Comparison of ENCODE assay signal across 1 cellular context in the genomic region with DNA sequence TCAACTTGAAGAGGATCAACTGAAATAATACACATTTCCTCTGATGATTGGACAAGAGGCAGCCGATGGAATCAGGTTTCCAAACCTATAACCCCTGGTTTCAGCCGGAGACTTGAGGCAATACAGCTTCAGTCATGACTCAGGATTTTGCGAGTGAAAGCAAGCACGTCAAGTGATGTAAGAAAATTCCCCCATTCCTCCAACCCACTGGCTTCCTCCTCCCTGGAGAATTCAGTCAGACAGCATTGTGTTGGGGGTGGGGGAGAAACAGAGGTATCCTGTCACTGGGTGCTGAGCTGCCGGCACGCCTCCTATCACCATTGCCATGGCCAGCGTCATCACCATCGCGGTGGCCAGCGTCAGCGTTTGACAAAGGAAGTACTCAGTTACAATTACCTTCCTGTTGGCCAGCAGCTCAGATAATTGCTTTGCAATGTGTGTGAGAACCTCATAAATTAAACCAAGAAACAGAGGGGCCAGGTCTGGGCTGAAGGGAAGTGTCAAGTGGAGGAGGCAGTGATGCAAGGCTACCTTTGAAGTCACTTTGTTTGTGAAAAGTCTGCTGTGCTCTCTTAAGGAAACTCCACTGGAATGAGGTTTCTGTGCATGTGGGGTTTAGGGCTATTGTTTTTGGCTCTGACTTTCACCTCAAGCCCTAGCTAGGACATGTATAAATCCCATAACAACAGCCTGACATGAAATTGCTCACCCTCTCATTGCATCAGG.
TF ChIP-seq lines count a peak whose summit lies in the region.

No MANE protein-coding gene starts in this region.

TF ChIP-seq in HepG2, 621 proteins besides CTCF, POLR2A, EP300 and RAD21 (continued from another document and continues in another):
- TF ChIP-seq, protein P1, sequence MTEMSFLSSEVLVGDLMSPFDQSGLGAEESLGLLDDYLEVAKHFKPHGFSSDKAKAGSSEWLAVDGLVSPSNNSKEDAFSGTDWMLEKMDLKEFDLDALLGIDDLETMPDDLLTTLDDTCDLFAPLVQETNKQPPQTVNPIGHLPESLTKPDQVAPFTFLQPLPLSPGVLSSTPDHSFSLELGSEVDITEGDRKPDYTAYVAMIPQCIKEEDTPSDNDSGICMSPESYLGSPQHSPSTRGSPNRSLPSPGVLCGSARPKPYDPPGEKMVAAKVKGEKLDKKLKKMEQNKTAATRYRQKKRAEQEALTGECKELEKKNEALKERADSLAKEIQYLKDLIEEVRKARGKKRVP (CRISPR knock-in tag; IDR thresholded peaks at IDR 0.05) = peak in 1 of 2 experiments; percentile 80; a peak in 1 of 4 replicates
- TF ChIP-seq ZNF317 (CRISPR knock-in tag; IDR thresholded peaks at IDR 0.05) (no peak), ZNF558 (CRISPR knock-in tag; IDR thresholded peaks at IDR 0.05; ENCODE audit: borderline replicate concordance) (no peak), ZNF878 (CRISPR knock-in tag; IDR thresholded peaks at IDR 0.05) (0 out of 2 replicates have a peak, but pooled peaks have one; percentile 10), RBM22 (optimal IDR thresholded peaks at IDR 0.05; ENCODE audit: low read length) (no peak), ZSCAN9 (CRISPR knock-in tag; IDR thresholded peaks at IDR 0.05; ENCODE audit: borderline replicate concordance) (0 out of 2 replicates have a peak, but pooled peaks have one; percentile 9), SAP130 (CRISPR knock-in tag; IDR thresholded peaks at IDR 0.05; ENCODE audit: low read depth) (peak; percentile 63), ZKSCAN5 (CRISPR knock-in tag; IDR thresholded peaks at IDR 0.05) (no peak), CEBPG (CRISPR knock-in tag; IDR thresholded peaks at IDR 0.05) (peak; percentile 54; the same call in 1 of the 2 replicates), POLR2G (IDR thresholded peaks at IDR 0.05; ENCODE audit: low read depth, low read length) (0 out of 2 replicates have a peak, but pooled peaks have one; percentile 33), HMG20A (CRISPR knock-in tag; IDR thresholded peaks at IDR 0.05; ENCODE audit: borderline replicate concordance) (peak; percentile 32; the same call in 1 of the 2 replicates), ATF1 (CRISPR knock-in tag; IDR thresholded peaks at IDR 0.05) (0 out of 2 replicates have a peak, but pooled peaks have one; percentile 55), NCOA2 (CRISPR knock-in tag; IDR thresholded peaks at IDR 0.05) (no peak), GABPB1 (CRISPR knock-in tag; IDR thresholded peaks at IDR 0.05) (peak; percentile 31; the same call in 1 of the 2 replicates), BHLHE40 (IDR thresholded peaks at IDR 0.05; ENCODE audit: low read length) (peak; percentile 29; the same call in 1 of the 2 replicates), JUNB (CRISPR knock-in tag; IDR thresholded peaks at IDR 0.05; ENCODE audit: borderline replicate concordance) (0 out of 2 replicates have a peak, but pooled peaks have one; percentile 45), ZSCAN29 (CRISPR knock-in tag; conservative IDR thresholded peaks at IDR 0.05) (0 out of 2 replicates have a peak, but pooled peaks have one; percentile 68)
- TF ChIP-seq, protein P2, sequence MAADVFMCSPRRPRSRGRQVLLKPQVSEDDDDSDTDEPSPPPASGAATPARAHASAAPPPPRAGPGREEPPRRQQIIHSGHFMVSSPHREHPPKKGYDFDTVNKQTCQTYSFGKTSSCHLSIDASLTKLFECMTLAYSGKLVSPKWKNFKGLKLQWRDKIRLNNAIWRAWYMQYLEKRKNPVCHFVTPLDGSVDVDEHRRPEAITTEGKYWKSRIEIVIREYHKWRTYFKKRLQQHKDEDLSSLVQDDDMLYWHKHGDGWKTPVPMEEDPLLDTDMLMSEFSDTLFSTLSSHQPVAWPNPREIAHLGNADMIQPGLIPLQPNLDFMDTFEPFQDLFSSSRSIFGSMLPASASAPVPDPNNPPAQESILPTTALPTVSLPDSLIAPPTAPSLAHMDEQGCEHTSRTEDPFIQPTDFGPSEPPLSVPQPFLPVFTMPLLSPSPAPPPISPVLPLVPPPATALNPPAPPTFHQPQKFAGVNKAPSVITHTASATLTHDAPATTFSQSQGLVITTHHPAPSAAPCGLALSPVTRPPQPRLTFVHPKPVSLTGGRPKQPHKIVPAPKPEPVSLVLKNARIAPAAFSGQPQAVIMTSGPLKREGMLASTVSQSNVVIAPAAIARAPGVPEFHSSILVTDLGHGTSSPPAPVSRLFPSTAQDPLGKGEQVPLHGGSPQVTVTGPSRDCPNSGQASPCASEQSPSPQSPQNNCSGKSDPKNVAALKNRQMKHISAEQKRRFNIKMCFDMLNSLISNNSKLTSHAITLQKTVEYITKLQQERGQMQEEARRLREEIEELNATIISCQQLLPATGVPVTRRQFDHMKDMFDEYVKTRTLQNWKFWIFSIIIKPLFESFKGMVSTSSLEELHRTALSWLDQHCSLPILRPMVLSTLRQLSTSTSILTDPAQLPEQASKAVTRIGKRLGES (CRISPR knock-in tag; IDR thresholded peaks at IDR 0.05; ENCODE audit: borderline replicate concordance) = no peak
- TF ChIP-seq, protein P3, sequence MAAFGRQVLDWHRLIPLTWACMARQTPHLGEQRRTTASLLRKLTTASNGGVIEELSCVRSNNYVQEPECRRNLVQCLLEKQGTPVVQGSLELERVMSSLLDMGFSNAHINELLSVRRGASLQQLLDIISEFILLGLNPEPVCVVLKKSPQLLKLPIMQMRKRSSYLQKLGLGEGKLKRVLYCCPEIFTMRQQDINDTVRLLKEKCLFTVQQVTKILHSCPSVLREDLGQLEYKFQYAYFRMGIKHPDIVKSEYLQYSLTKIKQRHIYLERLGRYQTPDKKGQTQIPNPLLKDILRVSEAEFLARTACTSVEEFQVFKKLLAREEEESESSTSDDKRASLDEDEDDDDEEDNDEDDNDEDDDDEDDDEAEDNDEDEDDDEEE (CRISPR knock-in tag; IDR thresholded peaks at IDR 0.05) = peak; percentile 46; the same call in 1 of the 2 replicates
- TF ChIP-seq, protein P4, sequence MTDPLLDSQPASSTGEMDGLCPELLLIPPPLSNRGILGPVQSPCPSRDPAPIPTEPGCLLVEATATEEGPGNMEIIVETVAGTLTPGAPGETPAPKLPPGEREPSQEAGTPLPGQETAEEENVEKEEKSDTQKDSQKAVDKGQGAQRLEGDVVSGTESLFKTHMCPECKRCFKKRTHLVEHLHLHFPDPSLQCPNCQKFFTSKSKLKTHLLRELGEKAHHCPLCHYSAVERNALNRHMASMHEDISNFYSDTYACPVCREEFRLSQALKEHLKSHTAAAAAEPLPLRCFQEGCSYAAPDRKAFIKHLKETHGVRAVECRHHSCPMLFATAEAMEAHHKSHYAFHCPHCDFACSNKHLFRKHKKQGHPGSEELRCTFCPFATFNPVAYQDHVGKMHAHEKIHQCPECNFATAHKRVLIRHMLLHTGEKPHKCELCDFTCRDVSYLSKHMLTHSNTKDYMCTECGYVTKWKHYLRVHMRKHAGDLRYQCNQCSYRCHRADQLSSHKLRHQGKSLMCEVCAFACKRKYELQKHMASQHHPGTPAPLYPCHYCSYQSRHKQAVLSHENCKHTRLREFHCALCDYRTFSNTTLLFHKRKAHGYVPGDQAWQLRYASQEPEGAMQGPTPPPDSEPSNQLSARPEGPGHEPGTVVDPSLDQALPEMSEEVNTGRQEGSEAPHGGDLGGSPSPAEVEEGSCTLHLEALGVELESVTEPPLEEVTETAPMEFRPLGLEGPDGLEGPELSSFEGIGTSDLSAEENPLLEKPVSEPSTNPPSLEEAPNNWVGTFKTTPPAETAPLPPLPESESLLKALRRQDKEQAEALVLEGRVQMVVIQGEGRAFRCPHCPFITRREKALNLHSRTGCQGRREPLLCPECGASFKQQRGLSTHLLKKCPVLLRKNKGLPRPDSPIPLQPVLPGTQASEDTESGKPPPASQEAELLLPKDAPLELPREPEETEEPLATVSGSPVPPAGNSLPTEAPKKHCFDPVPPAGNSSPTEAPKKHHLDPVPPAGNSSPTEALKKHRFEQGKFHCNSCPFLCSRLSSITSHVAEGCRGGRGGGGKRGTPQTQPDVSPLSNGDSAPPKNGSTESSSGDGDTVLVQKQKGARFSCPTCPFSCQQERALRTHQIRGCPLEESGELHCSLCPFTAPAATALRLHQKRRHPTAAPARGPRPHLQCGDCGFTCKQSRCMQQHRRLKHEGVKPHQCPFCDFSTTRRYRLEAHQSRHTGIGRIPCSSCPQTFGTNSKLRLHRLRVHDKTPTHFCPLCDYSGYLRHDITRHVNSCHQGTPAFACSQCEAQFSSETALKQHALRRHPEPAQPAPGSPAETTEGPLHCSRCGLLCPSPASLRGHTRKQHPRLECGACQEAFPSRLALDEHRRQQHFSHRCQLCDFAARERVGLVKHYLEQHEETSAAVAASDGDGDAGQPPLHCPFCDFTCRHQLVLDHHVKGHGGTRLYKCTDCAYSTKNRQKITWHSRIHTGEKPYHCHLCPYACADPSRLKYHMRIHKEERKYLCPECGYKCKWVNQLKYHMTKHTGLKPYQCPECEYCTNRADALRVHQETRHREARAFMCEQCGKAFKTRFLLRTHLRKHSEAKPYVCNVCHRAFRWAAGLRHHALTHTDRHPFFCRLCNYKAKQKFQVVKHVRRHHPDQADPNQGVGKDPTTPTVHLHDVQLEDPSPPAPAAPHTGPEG (CRISPR knock-in tag; IDR thresholded peaks at IDR 0.05) = no peak
- TF ChIP-seq, protein P5, sequence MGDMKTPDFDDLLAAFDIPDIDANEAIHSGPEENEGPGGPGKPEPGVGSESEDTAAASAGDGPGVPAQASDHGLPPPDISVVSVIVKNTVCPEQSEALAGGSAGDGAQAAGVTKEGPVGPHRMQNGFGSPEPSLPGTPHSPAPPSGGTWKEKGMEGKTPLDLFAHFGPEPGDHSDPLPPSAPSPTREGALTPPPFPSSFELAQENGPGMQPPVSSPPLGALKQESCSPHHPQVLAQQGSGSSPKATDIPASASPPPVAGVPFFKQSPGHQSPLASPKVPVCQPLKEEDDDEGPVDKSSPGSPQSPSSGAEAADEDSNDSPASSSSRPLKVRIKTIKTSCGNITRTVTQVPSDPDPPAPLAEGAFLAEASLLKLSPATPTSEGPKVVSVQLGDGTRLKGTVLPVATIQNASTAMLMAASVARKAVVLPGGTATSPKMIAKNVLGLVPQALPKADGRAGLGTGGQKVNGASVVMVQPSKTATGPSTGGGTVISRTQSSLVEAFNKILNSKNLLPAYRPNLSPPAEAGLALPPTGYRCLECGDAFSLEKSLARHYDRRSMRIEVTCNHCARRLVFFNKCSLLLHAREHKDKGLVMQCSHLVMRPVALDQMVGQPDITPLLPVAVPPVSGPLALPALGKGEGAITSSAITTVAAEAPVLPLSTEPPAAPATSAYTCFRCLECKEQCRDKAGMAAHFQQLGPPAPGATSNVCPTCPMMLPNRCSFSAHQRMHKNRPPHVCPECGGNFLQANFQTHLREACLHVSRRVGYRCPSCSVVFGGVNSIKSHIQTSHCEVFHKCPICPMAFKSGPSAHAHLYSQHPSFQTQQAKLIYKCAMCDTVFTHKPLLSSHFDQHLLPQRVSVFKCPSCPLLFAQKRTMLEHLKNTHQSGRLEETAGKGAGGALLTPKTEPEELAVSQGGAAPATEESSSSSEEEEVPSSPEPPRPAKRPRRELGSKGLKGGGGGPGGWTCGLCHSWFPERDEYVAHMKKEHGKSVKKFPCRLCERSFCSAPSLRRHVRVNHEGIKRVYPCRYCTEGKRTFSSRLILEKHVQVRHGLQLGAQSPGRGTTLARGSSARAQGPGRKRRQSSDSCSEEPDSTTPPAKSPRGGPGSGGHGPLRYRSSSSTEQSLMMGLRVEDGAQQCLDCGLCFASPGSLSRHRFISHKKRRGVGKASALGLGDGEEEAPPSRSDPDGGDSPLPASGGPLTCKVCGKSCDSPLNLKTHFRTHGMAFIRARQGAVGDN (CRISPR knock-in tag; IDR thresholded peaks at IDR 0.05) = peak; percentile 78
- TF ChIP-seq, protein P6, sequence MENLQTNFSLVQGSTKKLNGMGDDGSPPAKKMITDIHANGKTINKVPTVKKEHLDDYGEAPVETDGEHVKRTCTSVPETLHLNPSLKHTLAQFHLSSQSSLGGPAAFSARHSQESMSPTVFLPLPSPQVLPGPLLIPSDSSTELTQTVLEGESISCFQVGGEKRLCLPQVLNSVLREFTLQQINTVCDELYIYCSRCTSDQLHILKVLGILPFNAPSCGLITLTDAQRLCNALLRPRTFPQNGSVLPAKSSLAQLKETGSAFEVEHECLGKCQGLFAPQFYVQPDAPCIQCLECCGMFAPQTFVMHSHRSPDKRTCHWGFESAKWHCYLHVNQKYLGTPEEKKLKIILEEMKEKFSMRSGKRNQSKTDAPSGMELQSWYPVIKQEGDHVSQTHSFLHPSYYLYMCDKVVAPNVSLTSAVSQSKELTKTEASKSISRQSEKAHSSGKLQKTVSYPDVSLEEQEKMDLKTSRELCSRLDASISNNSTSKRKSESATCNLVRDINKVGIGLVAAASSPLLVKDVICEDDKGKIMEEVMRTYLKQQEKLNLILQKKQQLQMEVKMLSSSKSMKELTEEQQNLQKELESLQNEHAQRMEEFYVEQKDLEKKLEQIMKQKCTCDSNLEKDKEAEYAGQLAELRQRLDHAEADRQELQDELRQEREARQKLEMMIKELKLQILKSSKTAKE (CRISPR knock-in tag; IDR thresholded peaks at IDR 0.05; ENCODE audit: borderline replicate concordance) = peak; percentile 35; the same call in 1 of the 2 replicates
- TF ChIP-seq, protein P7, sequence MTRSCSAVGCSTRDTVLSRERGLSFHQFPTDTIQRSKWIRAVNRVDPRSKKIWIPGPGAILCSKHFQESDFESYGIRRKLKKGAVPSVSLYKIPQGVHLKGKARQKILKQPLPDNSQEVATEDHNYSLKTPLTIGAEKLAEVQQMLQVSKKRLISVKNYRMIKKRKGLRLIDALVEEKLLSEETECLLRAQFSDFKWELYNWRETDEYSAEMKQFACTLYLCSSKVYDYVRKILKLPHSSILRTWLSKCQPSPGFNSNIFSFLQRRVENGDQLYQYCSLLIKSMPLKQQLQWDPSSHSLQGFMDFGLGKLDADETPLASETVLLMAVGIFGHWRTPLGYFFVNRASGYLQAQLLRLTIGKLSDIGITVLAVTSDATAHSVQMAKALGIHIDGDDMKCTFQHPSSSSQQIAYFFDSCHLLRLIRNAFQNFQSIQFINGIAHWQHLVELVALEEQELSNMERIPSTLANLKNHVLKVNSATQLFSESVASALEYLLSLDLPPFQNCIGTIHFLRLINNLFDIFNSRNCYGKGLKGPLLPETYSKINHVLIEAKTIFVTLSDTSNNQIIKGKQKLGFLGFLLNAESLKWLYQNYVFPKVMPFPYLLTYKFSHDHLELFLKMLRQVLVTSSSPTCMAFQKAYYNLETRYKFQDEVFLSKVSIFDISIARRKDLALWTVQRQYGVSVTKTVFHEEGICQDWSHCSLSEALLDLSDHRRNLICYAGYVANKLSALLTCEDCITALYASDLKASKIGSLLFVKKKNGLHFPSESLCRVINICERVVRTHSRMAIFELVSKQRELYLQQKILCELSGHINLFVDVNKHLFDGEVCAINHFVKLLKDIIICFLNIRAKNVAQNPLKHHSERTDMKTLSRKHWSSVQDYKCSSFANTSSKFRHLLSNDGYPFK (CRISPR knock-in tag; IDR thresholded peaks at IDR 0.05; ENCODE audit: borderline replicate concordance) = no peak
